20 cellular contexts compared by ENCODE assay signal in genomic region chr2:220000586-220000985, GRCh38.
A peak's percentile ranks its signal among the peaks of the same experiment; 100 is the strongest.
DNase-seq lines count a peak whose midpoint lies in the region; ATAC-seq, FAIRE-seq and TF ChIP-seq lines count a peak whose summit lies in the region.
"Had no signal": no experiment of that assay in that cellular context is flagged by ENCODE, and none has a peak within 500 bp of the region (broad histone marks: within the 10 kb centered on the region; RNA-seq: fewer than 3 reads in every experiment).

No MANE protein-coding gene starts in this region.

- H4K8ac ChIP-seq in mesendoderm (ENCODE audit: low read depth, low read length), result no peak overlapping the region

- H3K4ac ChIP-seq in mesendoderm (ENCODE audit: low read depth, low read length), result no peak overlapping the region

- H4K5ac ChIP-seq in mesendoderm (ENCODE audit: low read length), result no peak overlapping the region

- H3K79me2 ChIP-seq in astrocyte (ENCODE audit: insufficient read depth, low read length) (no peaks in the 10 kb centered on the region), mesendoderm (ENCODE audit: control insufficient read depth, insufficient read depth, low read length) (no peaks in the 10 kb centered on the region)

- no peak overlapping the region for H3K4me3 ChIP-seq in astrocyte (ENCODE audit: insufficient read depth, low read depth, low read length)
- no peak overlapping the region for H3K4me3 ChIP-seq in mesendoderm (ENCODE audit: low read length)
- H3K4me3 ChIP-seq: A549 had no signal

- H2BK15ac ChIP-seq in mesendoderm (replicated peaks; ENCODE audit: low read depth), result no peak overlapping the region

- H2AK5ac ChIP-seq in mesendoderm (ENCODE audit: low read length), result no peak overlapping the region

- H4K20me1 ChIP-seq in astrocyte (ENCODE audit: insufficient read depth, low read length), result no peaks in the 10 kb centered on the region

- DNase-seq in stimulated activated naive CD8-positive, alpha-beta T cell treated with anti-CD3 and anti-CD28 coated beads, Interleukin-15, amount 100 ng/mL, for 72 hours, result no peak
- DNase-seq in stimulated activated naive CD8-positive, alpha-beta T cell treated with anti-CD3 and anti-CD28 coated beads, Interleukin-15, Interleukin-2, amounts not matched to agents 100 U/mL and 50 U/mL, for 24 hours, result no peak
- DNase-seq in astrocyte (ENCODE audit: low read depth) (no peak), mesendoderm (no peak), substantia nigra (lab: John Stamatoyannopoulos, UW) (no peak), occipital lobe (lab: John Stamatoyannopoulos, UW) (no peak)
- DNase-seq: AML-193; Caco-2; CD4-positive, alpha-beta T cell; DMS79; GF-D8; GOT3; H9 had no signal

- H3K23ac ChIP-seq in mesendoderm (ENCODE audit: low read length), result no peak overlapping the region

- ATAC-seq in stimulated activated naive CD8-positive, alpha-beta T cell treated with anti-CD3 and anti-CD28 coated beads, Interleukin-15, amount 100 ng/mL, for 72 hours, result peak; percentile 19
- ATAC-seq in stimulated activated naive CD8-positive, alpha-beta T cell treated with anti-CD3 and anti-CD28 coated beads, Interleukin-15, Interleukin-2, amounts not matched to agents 100 U/mL and 50 U/mL, for 24 hours, result no peak
- ATAC-seq in HG02571 (IDR thresholded peaks at IDR 0.05; ENCODE audit: unreplicated experiment) (no peak), GM21367 (IDR thresholded peaks at IDR 0.05; ENCODE audit: unreplicated experiment) (no peak)
- ATAC-seq: A549 had no signal

- H3K36me3 ChIP-seq in astrocyte (ENCODE audit: insufficient read depth, low read length), result no peaks in the 10 kb centered on the region
- H3K36me3 ChIP-seq in mesendoderm (ENCODE audit: control insufficient read depth, insufficient read depth, low read length), result no peaks in the 10 kb centered on the region

- H3K27me3 ChIP-seq in astrocyte (ENCODE audit: insufficient read depth, low read length) (no peaks in the 10 kb centered on the region), mesendoderm (ENCODE audit: insufficient read depth, low read length, poor library complexity) (no peaks in the 10 kb centered on the region)

- no peak overlapping the region for H2BK5ac ChIP-seq in mesendoderm (ENCODE audit: low read length)

- no peak for TF ChIP-seq CTCF in astrocyte (IDR thresholded peaks at IDR 0.05; ENCODE audit: insufficient read depth, low read depth, low read length)

- H3K27ac ChIP-seq in astrocyte (ENCODE audit: low read depth, low read length) (no peak overlapping the region), mesendoderm (ENCODE audit: low read depth, low read length) (no peak overlapping the region), substantia nigra (ENCODE audit: low read depth, low read length, poor library complexity, severe bottlenecking) (no peak overlapping the region)
- H3K27ac ChIP-seq: 22Rv1, C4-2B, HL-60 had no signal

- H3K4me1 ChIP-seq in astrocyte (ENCODE audit: insufficient read depth, low read length), result no peaks in the 10 kb centered on the region
- H3K4me1 ChIP-seq in mesendoderm (ENCODE audit: control insufficient read depth, low read depth, low read length), result no peaks in the 10 kb centered on the region

- H3K27ac Mint-ChIP-seq in stimulated activated naive CD8-positive, alpha-beta T cell treated with anti-CD3 and anti-CD28 coated beads, Interleukin-15, amount 100 ng/mL, for 72 hours, result no peak overlapping the region
- H3K27ac Mint-ChIP-seq in astrocyte (ENCODE audit: unreplicated experiment), result peak overlapping the region; percentile 85
- H3K27ac Mint-ChIP-seq: CD4-positive, alpha-beta T cell had no signal

- H3K4me1 Mint-ChIP-seq in stimulated activated naive CD8-positive, alpha-beta T cell treated with anti-CD3 and anti-CD28 coated beads, Interleukin-15, amount 100 ng/mL, for 72 hours, result no peaks in the 10 kb centered on the region
- H3K4me1 Mint-ChIP-seq in astrocyte (ENCODE audit: low read depth, unreplicated experiment), result peaks cover 37% of the 10 kb centered on the region

- H3K9ac ChIP-seq in astrocyte (ENCODE audit: low read length), result no peak overlapping the region
- no peak overlapping the region for H3K9ac ChIP-seq in mesendoderm (ENCODE audit: low read length)

- no peak overlapping the region for H3K56ac ChIP-seq in mesendoderm (ENCODE audit: low read length)

- no peak overlapping the region for H2AFZ ChIP-seq in astrocyte (ENCODE audit: low read depth, low read length)

- H3K79me1 ChIP-seq in mesendoderm (ENCODE audit: low read length), result no peaks in the 10 kb centered on the region

- H3K18ac ChIP-seq in mesendoderm (ENCODE audit: low read length), result peak overlapping the region; percentile 36

- H3K4me3 Mint-ChIP-seq in stimulated activated naive CD8-positive, alpha-beta T cell treated with anti-CD3 and anti-CD28 coated beads, Interleukin-15, amount 100 ng/mL, for 72 hours, result no peak overlapping the region
- no peak overlapping the region for H3K4me3 Mint-ChIP-seq in astrocyte (ENCODE audit: unreplicated experiment)
- H3K4me3 Mint-ChIP-seq: CD4-positive, alpha-beta T cell; H9 had no signal

- no peaks in the 10 kb centered on the region for H3K27me3 Mint-ChIP-seq in stimulated activated naive CD8-positive, alpha-beta T cell treated with anti-CD3 and anti-CD28 coated beads, Interleukin-15, amount 100 ng/mL, for 72 hours
- H3K27me3 Mint-ChIP-seq in astrocyte (ENCODE audit: low read depth, unreplicated experiment), result peaks cover 2% of the 10 kb centered on the region

- H3K4me2 ChIP-seq in astrocyte (ENCODE audit: low read length), result no peak overlapping the region
- H3K4me2 ChIP-seq in mesendoderm (ENCODE audit: low read length), result no peak overlapping the region

- H3K9me3 Mint-ChIP-seq in stimulated activated naive CD8-positive, alpha-beta T cell treated with anti-CD3 and anti-CD28 coated beads, Interleukin-15, amount 100 ng/mL, for 72 hours, result no peaks in the 10 kb centered on the region
- H3K9me3 Mint-ChIP-seq in astrocyte (ENCODE audit: unreplicated experiment), result peaks cover 6% of the 10 kb centered on the region
- H3K9me3 Mint-ChIP-seq: CD4-positive, alpha-beta T cell; H9 had no signal

- no peaks in the 10 kb centered on the region for H3K36me3 Mint-ChIP-seq in astrocyte (ENCODE audit: low read depth, unreplicated experiment)

- no CpG with 5 or more reads among the region's 4 CpGs for WGBS in mesendoderm (ENCODE audit: extremely low coverage, insufficient coverage, low lambda C conversion rate)

- peak overlapping the region; percentile 79 for H2BK120ac ChIP-seq in mesendoderm (ENCODE audit: low read depth, low read length)

- no peak for FAIRE-seq in astrocyte (lab: Jason Lieb, UNC)
- FAIRE-seq: A549, D721Med had no signal

- no peaks in the 10 kb centered on the region for H3K9me3 ChIP-seq in astrocyte (ENCODE audit: insufficient read depth, low read depth, low read length)
- H3K9me3 ChIP-seq: A549, Caco-2 had no signal
